Comparison of ENCODE assay signal across 1 cellular context in genomic region chr7:5417106-5418071, GRCh38.
TF ChIP-seq lines count a peak whose summit lies in the region.

No MANE protein-coding gene starts in this region.

TF ChIP-seq in SK-N-SH treated with all-trans-retinoic acid at 6 μM for 48 hours, 23 proteins besides CTCF, POLR2A, EP300 and RAD21 (continued from another document):
- TF ChIP-seq ZNF70 (CRISPR knock-in tag; IDR thresholded peaks at IDR 0.05) (no peak), ZNF565 (CRISPR knock-in tag; conservative IDR thresholded peaks at IDR 0.05; ENCODE audit: low read depth) (no peak), RARB (CRISPR knock-in tag; IDR thresholded peaks at IDR 0.05) (no peak), ZFP30 (CRISPR knock-in tag; IDR thresholded peaks at IDR 0.05) (no peak)
- TF ChIP-seq, protein P1, sequence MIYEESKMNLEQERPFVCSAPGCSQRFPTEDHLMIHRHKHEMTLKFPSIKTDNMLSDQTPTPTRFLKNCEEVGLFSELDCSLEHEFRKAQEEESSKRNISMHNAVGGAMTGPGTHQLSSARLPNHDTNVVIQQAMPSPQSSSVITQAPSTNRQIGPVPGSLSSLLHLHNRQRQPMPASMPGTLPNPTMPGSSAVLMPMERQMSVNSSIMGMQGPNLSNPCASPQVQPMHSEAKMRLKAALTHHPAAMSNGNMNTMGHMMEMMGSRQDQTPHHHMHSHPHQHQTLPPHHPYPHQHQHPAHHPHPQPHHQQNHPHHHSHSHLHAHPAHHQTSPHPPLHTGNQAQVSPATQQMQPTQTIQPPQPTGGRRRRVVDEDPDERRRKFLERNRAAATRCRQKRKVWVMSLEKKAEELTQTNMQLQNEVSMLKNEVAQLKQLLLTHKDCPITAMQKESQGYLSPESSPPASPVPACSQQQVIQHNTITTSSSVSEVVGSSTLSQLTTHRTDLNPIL (CRISPR knock-in tag; IDR thresholded peaks at IDR 0.05; ENCODE audit: low read depth), result no peak
